In genomic region chr16:68658974-68659360, GRCh38 we compare ENCODE assay signal across 23 cellular contexts. TPM values are rescaled to one million over a fixed set of nuclear protein-coding genes. Genes with fewer than 3 reads are reported as not detected.
A peak's percentile ranks its signal among the peaks of the same experiment; 100 is the strongest.
DNase-seq lines count a peak whose midpoint lies in the region; ATAC-seq and TF ChIP-seq lines count a peak whose summit lies in the region.
"Had no signal": no experiment of that assay in that cellular context is flagged by ENCODE, and none has a peak within 500 bp of the region (broad histone marks: within the 10 kb centered on the region; RNA-seq: fewer than 3 reads in every experiment).

No MANE protein-coding gene starts in this region.

- BruUV-seq in A673 (replicated peaks; lab: Mats Ljungman, UMichigan) = no TSS peak

- ATAC-seq in HG03571 (IDR thresholded peaks at IDR 0.05; ENCODE audit: unreplicated experiment) = no peak
- ATAC-seq: psoas muscle; stimulated activated naive B cell treated with anti-CD40 and anti-IgM and Interleukin-4, amounts not matched to agents 10 μg/mL and 1 μg/mL and 100 μg/mL, for 72 hours had no signal

- CTCF ChIA-PET in A673 (lab: Charles Lee) = no interaction called here

- H3K27ac Mint-ChIP-seq in mesothelial cell of epicardium = peak overlapping the region; percentile 90
- H3K27ac Mint-ChIP-seq: activated T-cell treated with anti-CD3 and anti-CD28 coated beads, Interleukin-2, amount 50 U/mL, for 24 hours; stimulated activated naive B cell treated with anti-CD40 and anti-IgM and Interleukin-4, amounts not matched to agents 10 μg/mL and 1 μg/mL and 100 μg/mL, for 72 hours had no signal

- peaks cover 50% of the 10 kb centered on the region for H3K4me1 Mint-ChIP-seq in mesothelial cell of epicardium
- H3K4me1 Mint-ChIP-seq: IgD-negative memory B cell; stimulated activated naive B cell treated with anti-CD40 and anti-IgM and Interleukin-4, amounts not matched to agents 10 μg/mL and 1 μg/mL and 100 μg/mL, for 72 hours had no signal

- peak overlapping the region; percentile 95 for H3K27ac ChIP-seq in 22Rv1
- peak overlapping the region; percentile 68 to 69 for H3K27ac ChIP-seq in breast epithelium
- no peak overlapping the region for H3K27ac ChIP-seq in A673 (ENCODE audit: low read depth, low read length, poor library complexity, severe bottlenecking)
- H3K27ac ChIP-seq: left ventricle myocardium inferior, psoas muscle, thoracic aorta had no signal

- no peaks in the 10 kb centered on the region for H3K27me3 ChIP-seq in breast epithelium
- H3K27me3 ChIP-seq in A673 (replicated peaks; ENCODE audit: insufficient read depth, low read depth, low read length, poor library complexity) = no peaks in the 10 kb centered on the region
- H3K27me3 ChIP-seq: BE2C had no signal

- H3K27me3 Mint-ChIP-seq in mesothelial cell of epicardium (ENCODE audit: low read depth) = no peaks in the 10 kb centered on the region

- intact Hi-C loops in breast epithelium (cut with DNase I; ENCODE audit: low total_unique reads) = no loop called here
- intact Hi-C loops in A673 (cut with micrococcal nuclease; ENCODE audit: unreplicated experiment) = no loop called here

- TF ChIP-seq CTCF in 22Rv1 (IDR thresholded peaks at IDR 0.05) (no peak), breast epithelium (IDR thresholded peaks at IDR 0.05) (no peak), mesothelial cell of epicardium (IDR thresholded peaks at IDR 0.05; ENCODE audit: unreplicated experiment) (no peak), A673 (conservative IDR thresholded peaks at IDR 0.05; ENCODE audit: low read depth, low read length) (no peak)

- no peak overlapping the region for H3K4me3 ChIP-seq in breast epithelium
- H3K4me3 ChIP-seq in A673 (ENCODE audit: low read depth, low read length, poor library complexity, severe bottlenecking) = no peak overlapping the region
- H3K4me3 ChIP-seq: left ventricle myocardium inferior, psoas muscle, thoracic aorta had no signal

- no peak for TF ChIP-seq RAD21 in Ishikawa (IDR thresholded peaks at IDR 0.05; ENCODE audit: low read depth)

- H3K4me1 ChIP-seq in breast epithelium = no peaks in the 10 kb centered on the region
- no peaks in the 10 kb centered on the region for H3K4me1 ChIP-seq in A673 (ENCODE audit: insufficient read depth, low read length, poor library complexity, severe bottlenecking)
- H3K4me1 ChIP-seq: BE2C, Caco-2, psoas muscle had no signal

- H3K9me3 ChIP-seq in breast epithelium (no peaks in the 10 kb centered on the region), A673 (ENCODE audit: low read depth, low read length, poor library complexity, severe bottlenecking) (no peaks in the 10 kb centered on the region)
- H3K9me3 ChIP-seq: BE2C, Caco-2, left ventricle myocardium inferior, psoas muscle, thoracic aorta had no signal

- H3K9me3 Mint-ChIP-seq in mesothelial cell of epicardium = no peaks in the 10 kb centered on the region
- H3K9me3 Mint-ChIP-seq: activated T-cell treated with anti-CD3 and anti-CD28 coated beads, Interleukin-2, amount 50 U/mL, for 24 hours; IgD-negative memory B cell; stimulated activated naive B cell treated with anti-CD40 and anti-IgM and Interleukin-4, amounts not matched to agents 10 μg/mL and 1 μg/mL and 100 μg/mL, for 72 hours had no signal

- TF ChIP-seq POLR2A in breast epithelium (IDR thresholded peaks at IDR 0.05) = no peak

- H3K36me3 ChIP-seq in breast epithelium = no peaks in the 10 kb centered on the region
- no peaks in the 10 kb centered on the region for H3K36me3 ChIP-seq in A673 (ENCODE audit: insufficient read depth, low read length, poor library complexity, severe bottlenecking)
- H3K36me3 ChIP-seq: BE2C, left ventricle myocardium inferior, thoracic aorta had no signal

- no peak overlapping the region for H3K4me3 Mint-ChIP-seq in mesothelial cell of epicardium
- H3K4me3 Mint-ChIP-seq: activated T-cell treated with anti-CD3 and anti-CD28 coated beads, Interleukin-2, amount 50 U/mL, for 24 hours; IgD-negative memory B cell; stimulated activated naive B cell treated with anti-CD40 and anti-IgM and Interleukin-4, amounts not matched to agents 10 μg/mL and 1 μg/mL and 100 μg/mL, for 72 hours had no signal

- POLR2A ChIA-PET in A673 (lab: Charles Lee; ENCODE audit: low non-redundant PET) = no interaction called here

- H3K36me3 Mint-ChIP-seq in mesothelial cell of epicardium = peaks cover 9% of the 10 kb centered on the region
- H3K36me3 Mint-ChIP-seq: stimulated activated naive B cell treated with anti-CD40 and anti-IgM and Interleukin-4, amounts not matched to agents 10 μg/mL and 1 μg/mL and 100 μg/mL, for 72 hours had no signal

- TF ChIP-seq EP300 in Ishikawa (IDR thresholded peaks at IDR 0.05; ENCODE audit: borderline replicate concordance) = no peak

- DNase-seq in breast epithelium (ENCODE audit: low spot score in 2 of 2) (no peak), mesothelial cell of epicardium (ENCODE audit: low spot score in 2 of 2, unreplicated experiment in 2 of 2) (no peak), DMS79 (lab: John Stamatoyannopoulos, UW) (no peak), A673 (ENCODE audit: low spot score) (no peak), NCI-H2029 (lab: John Stamatoyannopoulos, UW) (no peak)
- DNase-seq: activated CD4-positive, alpha-beta T cell treated with anti-CD3 and anti-CD28 coated beads for 1 hour; activated naive CD4-positive, alpha-beta T cell; activated T-cell treated with anti-CD3 and anti-CD28 coated beads, Interleukin-2, amount 50 U/mL, for 24 hours; BE2C; left ventricle myocardium inferior; NCI-H1436 treated with DMSO at 0.1 percent for 48 hours; NCI-H2171; NCI-H524 treated with DMSO at 0.1 percent for 48 hours; psoas muscle; stimulated activated CD4-positive, alpha-beta T cell treated with anti-CD3 and anti-CD28 coated beads, Interleukin-2, amount 100 ng/mL, for 24 hours; stimulated activated naive B cell treated with anti-CD40 and anti-IgM and Interleukin-4, amounts not matched to agents 10 μg/mL and 1 μg/mL and 100 μg/mL, for 72 hours had no signal

TF ChIP-seq in Ishikawa, 13 proteins besides CTCF, POLR2A, EP300 and RAD21:
- TF ChIP-seq ZBTB7A (IDR thresholded peaks at IDR 0.05; ENCODE audit: low read depth) (no peak), TEAD4 (IDR thresholded peaks at IDR 0.05) (0 out of 2 replicates have a peak, but pooled peaks have one; percentile 1)
TF ChIP-seq in Ishikawa: peak in this region for 1.

RNA-seq across cellular contexts. Expression of gene CDH3, which starts 13.9 kb away (rescaled TPM):
- total RNA-seq in breast epithelium (10 to 100 TPM in 2 of 3 donors, under 1 TPM in 1; 0.32 to 62.6 (median 39.0) TPM), mesothelial cell of epicardium (179 to 180 TPM (median 180 TPM) in 3 replicates), A673 (2021) (0.15 TPM in 1 of 2 replicates, not detected in the other)
- total RNA-seq: psoas muscle, skeletal muscle tissue, thoracic aorta had no signal
